In the genomic region with DNA sequence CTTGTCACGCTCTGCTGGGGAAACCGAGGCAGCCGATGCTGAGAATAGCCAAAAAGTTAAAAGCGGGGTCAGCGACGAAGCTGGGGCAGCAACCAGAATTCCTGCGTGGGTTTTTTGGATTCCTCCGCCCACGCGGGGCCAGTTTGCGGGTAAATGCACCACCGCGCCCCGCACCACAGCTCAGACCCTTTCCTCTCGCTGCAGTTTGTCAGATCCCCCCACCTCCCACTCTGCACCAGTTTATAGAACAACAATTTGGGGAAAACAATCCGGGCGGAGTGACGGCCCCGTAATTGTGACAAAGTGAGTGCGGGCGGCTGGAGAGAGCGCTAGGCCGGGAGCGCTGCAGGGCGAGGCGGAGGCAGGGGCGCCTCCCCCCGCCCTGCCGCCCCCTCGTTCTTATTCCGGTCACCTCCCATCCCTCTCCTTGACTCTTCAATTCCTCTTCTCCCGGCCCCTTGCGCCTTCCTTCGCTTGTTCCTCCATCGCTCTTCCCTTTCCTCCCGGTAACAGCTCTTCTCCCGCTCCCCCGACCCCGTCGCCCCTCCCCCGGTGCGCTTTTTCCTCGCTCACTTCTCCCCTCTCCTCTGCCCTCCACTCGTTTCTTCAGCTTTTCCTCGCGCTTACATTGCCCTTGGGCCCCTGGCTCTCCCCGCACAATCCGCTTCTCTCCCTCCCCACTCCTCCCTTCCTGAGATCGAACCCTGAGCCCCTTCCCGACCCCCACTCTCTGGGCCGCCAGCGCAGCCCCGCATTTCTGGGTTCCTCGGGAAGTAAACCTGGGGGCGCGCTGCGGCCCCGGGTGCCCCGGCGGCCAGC, we compare ENCODE assay signal across 9 cellular contexts. TPM values are rescaled to one million over a fixed set of nuclear protein-coding genes. Genes with fewer than 3 reads are reported as not detected.
DNase-seq lines count a peak whose midpoint lies in the region; ATAC-seq, FAIRE-seq and TF ChIP-seq lines count a peak whose summit lies in the region.
"Had no signal": no experiment of that assay in that cellular context is flagged by ENCODE, and none has a peak within 500 bp of the region (broad histone marks: within the 10 kb centered on the region; RNA-seq: fewer than 3 reads in every experiment).

No MANE protein-coding gene starts in this region.

- peak overlapping the region; percentile 85 for H3K4me2 ChIP-seq in astrocyte (ENCODE audit: low read length)

- peaks cover 42% of the 10 kb centered on the region for H3K4me1 ChIP-seq in astrocyte (ENCODE audit: insufficient read depth, low read length)
- peaks cover 22% of the 10 kb centered on the region for H3K4me1 ChIP-seq in mesodermal cell (ENCODE audit: control insufficient read depth, insufficient read depth, low read length, poor library complexity, severe bottlenecking)
- H3K4me1 ChIP-seq in vagina: peaks cover 59% of the 10 kb centered on the region

- WGBS in mesodermal cell (ENCODE audit: insufficient coverage in 2 of 2), 2 experiments: 0% methylated on average over 21 to 56 of the region's 60 CpGs

- H3K9ac ChIP-seq in astrocyte (ENCODE audit: low read length): peak overlapping the region; percentile 16

- DNase-seq in stimulated activated CD4-positive, alpha-beta T cell treated with anti-CD3 and anti-CD28 coated beads, Interleukin-15, amount 100 ng/mL, for 24 hours: peak; percentile 30
- DNase-seq in stimulated activated CD4-positive, alpha-beta T cell treated with anti-CD3 and anti-CD28 coated beads, Interleukin-2, amount 100 ng/mL, for 24 hours: no peak
- DNase-seq in astrocyte (ENCODE audit: low read depth): no peak
- no peak for DNase-seq in vagina (ENCODE audit: extremely low spot score in 2 of 2)
- no peak for DNase-seq in activated CD4-positive, alpha-beta T cell treated with anti-CD3 and anti-CD28 coated beads for 48 hours

- no peak overlapping the region for H3K27ac ChIP-seq in astrocyte (ENCODE audit: low read depth, low read length)
- no peak overlapping the region for H3K27ac ChIP-seq in mesodermal cell (ENCODE audit: low read depth, low read length, severe bottlenecking)
- H3K27ac ChIP-seq in vagina: no peak overlapping the region

- no peak for TF ChIP-seq POLR2A in vagina (IDR thresholded peaks at IDR 0.05)

- no peaks in the 10 kb centered on the region for H3K9me3 Mint-ChIP-seq in astrocyte (ENCODE audit: unreplicated experiment)

- no peak overlapping the region for H3K27ac Mint-ChIP-seq in astrocyte (ENCODE audit: unreplicated experiment)

- H3K36me3 ChIP-seq in astrocyte (ENCODE audit: insufficient read depth, low read length) (no peaks in the 10 kb centered on the region), mesodermal cell (ENCODE audit: control insufficient read depth, insufficient read depth, low read length) (no peaks in the 10 kb centered on the region), vagina (no peaks in the 10 kb centered on the region)

- TF ChIP-seq CTCF in astrocyte (IDR thresholded peaks at IDR 0.05; ENCODE audit: insufficient read depth, low read depth, low read length) (no peak), vagina (IDR thresholded peaks at IDR 0.05) (no peak)

- ATAC-seq in HG03045 (IDR thresholded peaks at IDR 0.05; ENCODE audit: unreplicated experiment): no peak
- no peak for ATAC-seq in GM21526 (IDR thresholded peaks at IDR 0.05; ENCODE audit: low FRiP score, unreplicated experiment)

- no peaks in the 10 kb centered on the region for H3K79me2 ChIP-seq in astrocyte (ENCODE audit: insufficient read depth, low read length)

- intact Hi-C loops in vagina (cut with DNase I): no loop called here

- H3K36me3 Mint-ChIP-seq in astrocyte (ENCODE audit: low read depth, unreplicated experiment): no peaks in the 10 kb centered on the region

- no peak for FAIRE-seq in astrocyte (lab: Jason Lieb, UNC)

- H3K27me3 ChIP-seq in astrocyte (ENCODE audit: insufficient read depth, low read length): peaks cover 40% of the 10 kb centered on the region
- peaks cover 19% of the 10 kb centered on the region for H3K27me3 ChIP-seq in vagina

- H4K20me1 ChIP-seq in astrocyte (ENCODE audit: insufficient read depth, low read length): no peaks in the 10 kb centered on the region

- H3K4me3 Mint-ChIP-seq in astrocyte (ENCODE audit: unreplicated experiment): peak overlapping the region; percentile 57

- peaks cover 6% of the 10 kb centered on the region for H3K4me1 Mint-ChIP-seq in astrocyte (ENCODE audit: low read depth, unreplicated experiment)

- H3K4me3 ChIP-seq in astrocyte (ENCODE audit: insufficient read depth, low read depth, low read length): peak overlapping the region; percentile 34
- peak overlapping the region; percentile 32 for H3K4me3 ChIP-seq in mesodermal cell (ENCODE audit: extremely low read depth, insufficient read depth, low read length, poor library complexity, severe bottlenecking)
- peak overlapping the region; percentile 40 to 43 for H3K4me3 ChIP-seq in vagina

- H2AFZ ChIP-seq in astrocyte (ENCODE audit: low read depth, low read length): peak overlapping the region; percentile 58

- H3K9me3 ChIP-seq in astrocyte (ENCODE audit: insufficient read depth, low read depth, low read length): no peaks in the 10 kb centered on the region
- H3K9me3 ChIP-seq in mesodermal cell (ENCODE audit: control insufficient read depth, low read length): no peaks in the 10 kb centered on the region
- no peaks in the 10 kb centered on the region for H3K9me3 ChIP-seq in vagina

- peaks cover 67% of the 10 kb centered on the region for H3K27me3 Mint-ChIP-seq in astrocyte (ENCODE audit: low read depth, unreplicated experiment)

RNA-seq across cellular contexts. Expression of a gene that starts 0.6 kb away (rescaled TPM):
- total RNA-seq in astrocyte (0.34 and 0.52 TPM in 2 replicates), vagina (3.7 TPM)
- 1.9 TPM for polyA plus RNA-seq in mesodermal cell (2013, experiment 1 of 2)
- 1.3 TPM for polyA plus RNA-seq in mesodermal cell (2013, experiment 2 of 2)
- total RNA-seq: mononuclear cell had no signal

RNA-seq across cellular contexts. Expression of a gene that starts 9.1 kb away (rescaled TPM):
- total RNA-seq in astrocyte (0.09 TPM in 1 of 2 replicates, not detected in the other), vagina (2.0 TPM)
- 6.8 TPM for polyA plus RNA-seq in mesodermal cell (2013, experiment 1 of 2)
- polyA plus RNA-seq in mesodermal cell (2013, experiment 2 of 2): 3.4 TPM

RNA-seq across cellular contexts. Expression of a gene that starts 21.2 kb away (rescaled TPM):
- total RNA-seq in astrocyte (44.0 and 46.3 TPM in 2 replicates), vagina (28.0 TPM)
- 40.7 TPM for polyA plus RNA-seq in mesodermal cell (2013, experiment 1 of 2)
- polyA plus RNA-seq in mesodermal cell (2013, experiment 2 of 2): 43.5 TPM

RNA-seq across cellular contexts. Expression of a gene that starts 23.0 kb away (rescaled TPM):
- total RNA-seq in astrocyte: 2.2 and 2.7 TPM in 2 replicates
- 49.4 TPM for polyA plus RNA-seq in mesodermal cell (2013, experiment 1 of 2)
- 48.8 TPM for polyA plus RNA-seq in mesodermal cell (2013, experiment 2 of 2)
- 4.9 TPM for total RNA-seq in vagina

RNA-seq across cellular contexts. Expression of a gene that starts 51.1 kb away (rescaled TPM):
- total RNA-seq in astrocyte (not detected in 2 replicates), vagina (17.2 TPM)
- polyA plus RNA-seq in mesodermal cell (2013, experiment 1 of 2): 17.1 TPM
- polyA plus RNA-seq in mesodermal cell (2013, experiment 2 of 2): 20.9 TPM
- total RNA-seq: mononuclear cell had no signal
